ENCODE assay signal across 31 cellular contexts in the genomic region with DNA sequence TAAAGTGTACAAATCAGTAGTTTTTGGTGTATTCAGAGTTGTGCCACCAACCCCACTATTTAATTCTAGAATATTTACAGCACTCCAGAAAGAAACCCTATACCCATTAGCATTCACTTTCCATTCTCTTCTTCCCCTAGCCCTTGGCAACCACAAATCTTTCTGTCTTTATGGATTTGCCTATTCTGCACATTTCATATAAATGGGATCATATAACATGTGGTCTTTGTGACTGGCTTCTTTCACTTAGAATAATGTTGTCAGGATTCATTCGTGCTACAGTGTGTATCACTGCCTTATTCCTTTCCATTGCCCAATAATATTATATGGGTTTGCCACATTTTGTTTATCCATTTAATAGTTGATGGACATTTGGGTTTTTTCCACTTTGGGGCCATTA.
"Had no signal": no experiment of that assay in that cellular context is flagged by ENCODE, and none has a peak within 500 bp of the region (broad histone marks: within the 10 kb centered on the region; RNA-seq: fewer than 3 reads in every experiment).

No MANE protein-coding gene starts in this region.

- ATAC-seq: left lobe of liver; lower lobe of right lung; natural killer cell treated with Interleukin-12 subunit alpha and Interleukin-12 subunit beta and Interleukin-15 and Interleukin-18, amount 100 ng/mL, for 72 hours; right lobe of liver; stimulated activated effector memory CD8-positive, alpha-beta T cell treated with anti-CD3 and anti-CD28 coated beads, Interleukin-12 subunit alpha, Interleukin-12 subunit beta, amount 100 ng/mL, for 72 hours had no signal

- DNase-seq: activated CD4-positive, alpha-beta memory T cell treated with anti-CD3 and anti-CD28 coated beads for 36 hours; activated CD4-positive, alpha-beta T cell treated with anti-CD3 and anti-CD28 coated beads, Interleukin-2, amount 10 ng/mL, durations not matched to agents 24 days and 14 days; activated CD4-positive, CD25-positive, alpha-beta regulatory T cell treated with anti-CD3 and anti-CD28 coated beads, Interleukin-2, amount 50 U/mL, for 72 hours; activated CD8-positive, alpha-beta memory T cell treated with anti-CD3 and anti-CD28 coated beads, Interleukin-2, amount 50 U/mL, for 4 hours; activated effector memory CD4-positive, alpha-beta T cell treated with anti-CD3 and anti-CD28 coated beads, Interleukin-2, amount 50 U/mL, for 16 hours; activated naive CD4-positive, alpha-beta T cell treated with anti-CD3 and anti-CD28 coated beads for 36 hours; activated naive CD8-positive, alpha-beta T cell treated with anti-CD3 and anti-CD28 coated beads for 36 hours; activated T-cell treated with anti-CD3 and anti-CD28 coated beads, Interleukin-2, amount 50 U/mL, for 1 hour; cerebellar nuclear complex; colonic mucosa; dorsolateral prefrontal cortex; effector memory CD4-positive, alpha-beta T cell; head of caudate nucleus; hypothalamus; immature natural killer cell; lower lobe of right lung; mesenchymal stem cell; posterior cingulate gyrus; right lobe of liver; stimulated activated CD4-positive, alpha-beta T cell treated with anti-CD3 and anti-CD28 coated beads, Interleukin-4, amount 100 ng/mL, for 24 hours; substantia nigra; T-helper 9 cell; thyroid gland; upper lobe of left lung had no signal

- H3K4me1 ChIP-seq: colonic mucosa, lower lobe of right lung, right lobe of liver had no signal

- H3K27me3 ChIP-seq: ascending aorta, cardiac muscle cell, colonic mucosa, dorsolateral prefrontal cortex, right lobe of liver, thyroid gland, upper lobe of left lung, vagina had no signal

- H3K4me3 ChIP-seq: ascending aorta, cardiac muscle cell, colonic mucosa, dorsolateral prefrontal cortex, lower lobe of right lung, right lobe of liver, skin epidermis, thyroid gland, upper lobe of left lung, vagina had no signal

- H3K27ac ChIP-seq: ascending aorta, cardiac muscle cell, colonic mucosa, dorsolateral prefrontal cortex, lower lobe of right lung, right lobe of liver, skin epidermis, thyroid gland, upper lobe of left lung, vagina had no signal

- H3K36me3 ChIP-seq: cardiac muscle cell, colonic mucosa, right lobe of liver, thyroid gland had no signal

- H3K9me3 ChIP-seq: ascending aorta, colonic mucosa, lower lobe of right lung, right lobe of liver, thyroid gland, upper lobe of left lung, vagina had no signal
